In genomic region chr5:174317261-174317894, GRCh38 we compare ENCODE assay signal across 1 cellular context.
TF ChIP-seq lines count a peak whose summit lies in the region.

No MANE protein-coding gene starts in this region.

TF ChIP-seq in SK-N-SH treated with all-trans-retinoic acid at 6 μM for 48 hours, 23 proteins besides CTCF, POLR2A, EP300 and RAD21 (continued from another document):
- TF ChIP-seq PATZ1 (CRISPR knock-in tag; IDR thresholded peaks at IDR 0.05; ENCODE audit: borderline replicate concordance) = no peak
- no peak for TF ChIP-seq CSDC2 (CRISPR knock-in tag; IDR thresholded peaks at IDR 0.05)
- TF ChIP-seq ZFP30 (CRISPR knock-in tag; IDR thresholded peaks at IDR 0.05) = no peak
- no peak for TF ChIP-seq PPARA (CRISPR knock-in tag; IDR thresholded peaks at IDR 0.05; ENCODE audit: borderline replicate concordance)
- TF ChIP-seq ESRRG (CRISPR knock-in tag; IDR thresholded peaks at IDR 0.05) = no peak
- no peak for TF ChIP-seq TCF4 (CRISPR knock-in tag; IDR thresholded peaks at IDR 0.05; ENCODE audit: borderline replicate concordance)
- TF ChIP-seq ZC3H10 (CRISPR knock-in tag; IDR thresholded peaks at IDR 0.05) = no peak
- TF ChIP-seq POU6F1 (CRISPR knock-in tag; IDR thresholded peaks at IDR 0.05; ENCODE audit: borderline replicate concordance, low read depth) = no peak
